In the genomic region with DNA sequence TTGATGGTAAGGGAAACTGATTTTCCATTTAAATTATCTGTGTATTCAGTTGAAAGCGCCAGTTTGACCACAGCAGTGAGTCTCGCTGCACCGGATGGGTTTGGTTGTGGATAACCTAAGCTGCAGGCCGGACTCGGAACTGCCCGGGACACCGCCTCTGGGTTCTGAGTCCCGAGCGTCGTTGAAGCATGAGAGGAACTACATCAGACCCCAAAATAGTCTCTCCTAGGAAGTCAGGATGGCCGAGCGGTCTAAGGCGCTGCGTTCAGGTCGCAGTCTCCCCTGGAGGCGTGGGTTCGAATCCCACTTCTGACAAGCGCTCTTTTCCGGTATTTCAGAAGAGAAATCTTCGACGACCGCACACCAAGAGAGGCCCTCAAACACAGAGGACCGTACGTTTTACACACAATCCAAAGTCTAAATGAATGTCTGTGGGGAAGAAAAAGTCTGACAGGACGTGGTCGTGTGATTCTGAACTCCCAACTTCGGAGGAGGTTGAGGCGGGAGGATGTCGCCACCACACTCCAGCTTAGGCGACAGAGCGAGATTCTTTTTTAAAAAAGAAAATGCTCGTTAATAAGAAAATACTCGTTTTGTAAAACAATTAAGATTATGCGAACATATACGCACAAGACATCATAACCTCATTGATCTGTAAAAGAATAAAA, we compare ENCODE assay signal across 8 cellular contexts. TPM values are rescaled to one million over a fixed set of nuclear protein-coding genes. Genes with fewer than 3 reads are reported as not detected.
DNase-seq lines count a peak whose midpoint lies in the region; ATAC-seq and TF ChIP-seq lines count a peak whose summit lies in the region.

No MANE protein-coding gene starts in this region.

- peaks cover 5 to 33% (median 18%) of the 10 kb centered on the region in 3 donors for H3K4me1 ChIP-seq in gastroesophageal sphincter
- H3K4me1 ChIP-seq in neutrophil (ENCODE audit: control insufficient read depth in 1 of 2, insufficient read depth in 1 of 2, low read depth in 1 of 2, low read length in 1 of 2), result peaks cover 17 to 24% of the 10 kb centered on the region in 2 experiments

- H3K27me3 ChIP-seq in gastroesophageal sphincter (no peaks in the 10 kb centered on the region), neutrophil (peaks cover 39% of the 10 kb centered on the region)

- H3K4me3 ChIP-seq in gastroesophageal sphincter, result peak overlapping the region; percentile 47 to 53
- peak overlapping the region; percentile 43 to 52 for H3K4me3 ChIP-seq in neutrophil (ENCODE audit: low read depth in 1 of 2, low read length in 1 of 2)

- TF ChIP-seq EP300 in gastroesophageal sphincter (IDR thresholded peaks at IDR 0.05), result no peak

- H3K9me3 ChIP-seq in gastroesophageal sphincter (no peaks in the 10 kb centered on the region), neutrophil (no peaks in the 10 kb centered on the region)

- no peaks in the 10 kb centered on the region for H3K36me3 ChIP-seq in gastroesophageal sphincter
- no peaks in the 10 kb centered on the region for H3K36me3 ChIP-seq in neutrophil

- TF ChIP-seq POLR2A in gastroesophageal sphincter (IDR thresholded peaks at IDR 0.05), result peak; percentile 19 to 44

- TF ChIP-seq CTCF in gastroesophageal sphincter (IDR thresholded peaks at IDR 0.05) (peak; percentile 41 to 88 (median 62)), neutrophil (IDR thresholded peaks at IDR 0.05) (no peak)

- peak; percentile 84 for ATAC-seq in gastroesophageal sphincter

- 0% methylated on average over 19 to 20 of the region's 35 CpGs for WGBS in gastroesophageal sphincter (ENCODE audit: low coverage in 1 of 2), 2 donors

- H3K27ac ChIP-seq in gastroesophageal sphincter (peak overlapping the region; percentile 91 to 99 (median 93)), neutrophil (peak overlapping the region; percentile 36)

- peak; percentile 92 for DNase-seq in Daoy (ENCODE audit: low read depth)
- peak; percentile 74 for DNase-seq in GOT3 (lab: John Stamatoyannopoulos, UW)
- DNase-seq in LoVo (ENCODE audit: low spot score), result peak; percentile 89
- peak; percentile 83 for DNase-seq in SIG-M5 treated with dmso at 0.1 percent for 504 hours (lab: John Stamatoyannopoulos, UW; ENCODE audit: unreplicated experiment)
- DNase-seq in activated naive CD4-positive, alpha-beta T cell (lab: John Stamatoyannopoulos, UW), result peak; percentile 62 to 73 (median 70)
- peak; percentile 98 for DNase-seq in superior temporal gyrus (ENCODE audit: extremely low spot score)

RNA-seq across cellular contexts. Expression of a gene that starts 15.4 kb away (rescaled TPM):
- total RNA-seq in Daoy (2014; rRNA removed; shearing (Covaris generic)), result 0.06 and 0.63 TPM in 2 replicates
- 10 to 100 TPM in 1 of 4 donors, 1 to 10 TPM in 3; 1.7 to 11.4 (median 5.4) TPM for total RNA-seq in gastroesophageal sphincter

RNA-seq across cellular contexts. Expression of a gene that starts 54.8 kb away (rescaled TPM):
- total RNA-seq in Daoy (2014; rRNA removed; shearing (Covaris generic)), result 53.1 and 62.0 TPM in 2 replicates
- total RNA-seq in gastroesophageal sphincter, result 10 to 100 TPM; 52.5 to 82.2 (median 75.8) TPM

RNA-seq across cellular contexts. Expression of a gene that starts 58.7 kb away (rescaled TPM):
- total RNA-seq in Daoy (2014; rRNA removed; shearing (Covaris generic)), result not detected in 2 replicates
- total RNA-seq in gastroesophageal sphincter, result not detected

Comparison
In these comparisons a context has a peak if more than half of its experiments do, and no peak if none do; other contexts are left out.
1. Peak in every context shown above with its lines: DNase-seq, ATAC-seq, H3K4me3 ChIP-seq and H3K27ac ChIP-seq.